In the genomic region with DNA sequence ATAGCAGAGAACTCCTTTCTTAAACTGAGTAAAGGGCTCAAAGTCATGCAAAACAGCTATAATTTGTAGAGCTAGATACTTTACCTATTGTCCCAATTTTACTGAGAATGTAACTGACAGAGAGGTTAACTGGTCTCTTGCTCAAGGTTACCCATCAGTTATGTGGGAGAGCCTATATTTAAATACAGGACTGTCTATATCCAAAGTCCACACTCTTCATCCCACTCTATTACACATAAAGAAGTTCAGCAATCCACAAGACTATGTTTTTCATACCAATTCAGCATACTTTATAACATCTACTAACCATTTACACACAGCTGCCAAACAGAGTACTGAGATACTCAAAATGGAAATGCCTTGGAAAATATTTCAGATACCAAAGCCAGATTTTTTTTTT, we compare ENCODE assay signal across 17 cellular contexts.
DNase-seq lines count a peak whose midpoint lies in the region; ATAC-seq and TF ChIP-seq lines count a peak whose summit lies in the region.
"Had no signal": no experiment of that assay in that cellular context is flagged by ENCODE, and none has a peak within 500 bp of the region (broad histone marks: within the 10 kb centered on the region; RNA-seq: fewer than 3 reads in every experiment).

No MANE protein-coding gene starts in this region.

- H3K27me3 ChIP-seq in SK-N-SH (ENCODE audit: insufficient read depth) (no peaks in the 10 kb centered on the region), right lobe of liver (no peaks in the 10 kb centered on the region)
- H3K27me3 ChIP-seq: SJCRH30 had no signal

- no peaks in the 10 kb centered on the region for H3K27me3 Mint-ChIP-seq in chondrocyte (ENCODE audit: low read depth)
- H3K27me3 Mint-ChIP-seq: CD4-positive, alpha-beta memory T cell; IgD-negative memory B cell had no signal

- no peak overlapping the region for H3K4me3 ChIP-seq in SK-N-SH (ENCODE audit: low read depth in 2 of 2, low read length in 1 of 2)
- H3K4me3 ChIP-seq in right lobe of liver, result no peak overlapping the region
- H3K4me3 ChIP-seq: GM23338, SJCRH30 had no signal

- H2AFZ ChIP-seq in SK-N-SH (ENCODE audit: low read depth), result no peak overlapping the region
- H2AFZ ChIP-seq: GM23338 had no signal

- no peaks in the 10 kb centered on the region for H3K36me3 Mint-ChIP-seq in chondrocyte (ENCODE audit: low read depth)

- H4K20me1 ChIP-seq in SK-N-SH (ENCODE audit: insufficient read depth), result no peaks in the 10 kb centered on the region

- H3K4me1 Mint-ChIP-seq in chondrocyte (ENCODE audit: low read depth), result peaks cover 27% of the 10 kb centered on the region
- H3K4me1 Mint-ChIP-seq: GM23338 had no signal

- TF ChIP-seq CTCF in SK-N-SH (IDR thresholded peaks at IDR 0.05), result no peak
- TF ChIP-seq CTCF in chondrocyte (IDR thresholded peaks at IDR 0.05), result no peak
- no peak for TF ChIP-seq CTCF in right lobe of liver (IDR thresholded peaks at IDR 0.05)

- H3K9me2 ChIP-seq in SK-N-SH, result 0 out of 2 replicates have a peak, but pooled peaks cover 8% of the 10 kb centered on the region

- H3K27ac ChIP-seq in SK-N-SH (ENCODE audit: low read depth in 2 of 2, low read length in 1 of 2), result peak overlapping the region in 1 of 2 experiments; percentile 0; a peak in 1 of 4 replicates
- H3K27ac ChIP-seq in right lobe of liver, result no peak overlapping the region
- H3K27ac ChIP-seq: 22Rv1, SJCRH30 had no signal

- DNase-seq in SK-N-SH, result no peak
- no peak for DNase-seq in chondrocyte (ENCODE audit: low spot score)
- DNase-seq in right lobe of liver, result no peak
- peak; percentile 24 for DNase-seq in superior temporal gyrus (ENCODE audit: extremely low spot score)
- no peak for DNase-seq in H4 (ENCODE audit: low spot score)
- no peak for DNase-seq in NCI-H524 (lab: John Stamatoyannopoulos, UW)
- no peak for DNase-seq in SHP77 (lab: John Stamatoyannopoulos, UW)
- DNase-seq: CD4-positive, alpha-beta memory T cell; DMS79 treated with DMSO at 0.1 percent for 48 hours; NCI-H1105; NCI-H1694; NCI-H524 treated with DMSO at 0.1 percent for 48 hours had no signal

- TF ChIP-seq POLR2A in right lobe of liver (IDR thresholded peaks at IDR 0.05), result no peak

- H3K9me3 ChIP-seq in SK-N-SH, result no peaks in the 10 kb centered on the region
- no peaks in the 10 kb centered on the region for H3K9me3 ChIP-seq in right lobe of liver
- H3K9me3 ChIP-seq: SJCRH30 had no signal

- H3K79me2 ChIP-seq in SK-N-SH (ENCODE audit: insufficient read depth), result no peaks in the 10 kb centered on the region

- ATAC-seq in SK-N-SH treated with all-trans-retinoic acid at 6 μM for 48 hours (peak; percentile 35), right lobe of liver (peak in 3 of 4 donors; percentile 20 to 55 (median 23))
- ATAC-seq: GM23338 had no signal

- H3K4me1 ChIP-seq in SK-N-SH (ENCODE audit: control insufficient read depth in 1 of 2, insufficient read depth in 2 of 2, low read depth in 1 of 2, low read length in 1 of 2), result peaks cover 0 to 2% of the 10 kb centered on the region in 2 experiments; a peak in 1 of 4 replicates
- H3K4me1 ChIP-seq in right lobe of liver, result peaks cover 0 to 19% (median 6%) of the 10 kb centered on the region in 4 donors

- POLR2A ChIA-PET in SK-N-SH (lab: Yijun Ruan, JAX), result no interaction called here

- intact Hi-C loops in right lobe of liver (cut with DNase I), result no loop called here

- H3F3A ChIP-seq in SK-N-SH (replicated peaks; ENCODE audit: insufficient read depth), result peaks cover 7% of the 10 kb centered on the region

- H3K27ac Mint-ChIP-seq in chondrocyte (ENCODE audit: unreplicated experiment), result peak overlapping the region; percentile 93
- H3K27ac Mint-ChIP-seq: CD4-positive, alpha-beta memory T cell; GM23338; IgD-negative memory B cell had no signal

- H3K36me3 ChIP-seq in SK-N-SH (replicated peaks in 1 of 2; ENCODE audit: control insufficient read depth in 1 of 2, insufficient read depth in 2 of 2, low read length in 1 of 2) (peaks cover 0 to 5% of the 10 kb centered on the region in 2 experiments), right lobe of liver (no peaks in the 10 kb centered on the region)
- H3K36me3 ChIP-seq: SJCRH30 had no signal

- no peak overlapping the region for H3K4me3 Mint-ChIP-seq in chondrocyte (ENCODE audit: unreplicated experiment)
- H3K4me3 Mint-ChIP-seq: CD4-positive, alpha-beta memory T cell; GM23338; IgD-negative memory B cell had no signal

- no peaks in the 10 kb centered on the region for H3K9me3 Mint-ChIP-seq in chondrocyte (ENCODE audit: low read depth)
- H3K9me3 Mint-ChIP-seq: CD4-positive, alpha-beta memory T cell; GM23338; IgD-negative memory B cell had no signal

- no peak overlapping the region for H3K9ac ChIP-seq in SK-N-SH

- no peak overlapping the region for H3K4me2 ChIP-seq in SK-N-SH
- H3K4me2 ChIP-seq: GM23338 had no signal

- no peak for TF ChIP-seq EP300 in SK-N-SH (IDR thresholded peaks at IDR 0.05; ENCODE audit: borderline replicate concordance in 1 of 2, low read depth in 1 of 2, low read length in 1 of 2)

- no peak for TF ChIP-seq RAD21 in SK-N-SH (IDR thresholded peaks at IDR 0.05; ENCODE audit: low read length)

- CTCF ChIA-PET in SK-N-SH (lab: Yijun Ruan, JAX), result interaction anchor here (0.9 to 2.0 kb wide), 3 partner anchors 19 to 161 kb away, joined by 3 to 5 read pairs (median 4); no protein-coding TSS in a partner anchor

TF ChIP-seq in SK-N-SH treated with all-trans-retinoic acid at 6 μM for 48 hours, 23 proteins besides CTCF, POLR2A, EP300 and RAD21 (continues in another document):
- TF ChIP-seq ZC3H10 (CRISPR knock-in tag; IDR thresholded peaks at IDR 0.05), result no peak
- TF ChIP-seq SNAI2 (CRISPR knock-in tag; IDR thresholded peaks at IDR 0.05), result no peak
- TF ChIP-seq, protein P1, sequence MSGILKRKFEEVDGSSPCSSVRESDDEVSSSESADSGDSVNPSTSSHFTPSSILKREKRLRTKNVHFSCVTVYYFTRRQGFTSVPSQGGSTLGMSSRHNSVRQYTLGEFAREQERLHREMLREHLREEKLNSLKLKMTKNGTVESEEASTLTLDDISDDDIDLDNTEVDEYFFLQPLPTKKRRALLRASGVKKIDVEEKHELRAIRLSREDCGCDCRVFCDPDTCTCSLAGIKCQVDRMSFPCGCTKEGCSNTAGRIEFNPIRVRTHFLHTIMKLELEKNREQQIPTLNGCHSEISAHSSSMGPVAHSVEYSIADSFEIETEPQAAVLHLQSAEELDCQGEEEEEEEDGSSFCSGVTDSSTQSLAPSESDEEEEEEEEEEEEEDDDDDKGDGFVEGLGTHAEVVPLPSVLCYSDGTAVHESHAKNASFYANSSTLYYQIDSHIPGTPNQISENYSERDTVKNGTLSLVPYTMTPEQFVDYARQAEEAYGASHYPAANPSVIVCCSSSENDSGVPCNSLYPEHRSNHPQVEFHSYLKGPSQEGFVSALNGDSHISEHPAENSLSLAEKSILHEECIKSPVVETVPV (CRISPR knock-in tag; IDR thresholded peaks at IDR 0.05), result no peak
- no peak for TF ChIP-seq ZFP30 (CRISPR knock-in tag; IDR thresholded peaks at IDR 0.05)

TF ChIP-seq in SK-N-SH, 30 proteins besides CTCF, POLR2A, EP300 and RAD21:
- TF ChIP-seq JUND (IDR thresholded peaks at IDR 0.05), result no peak
- TF ChIP-seq FOXJ3 (CRISPR knock-in tag; IDR thresholded peaks at IDR 0.05), result no peak
- TF ChIP-seq, protein P2, sequence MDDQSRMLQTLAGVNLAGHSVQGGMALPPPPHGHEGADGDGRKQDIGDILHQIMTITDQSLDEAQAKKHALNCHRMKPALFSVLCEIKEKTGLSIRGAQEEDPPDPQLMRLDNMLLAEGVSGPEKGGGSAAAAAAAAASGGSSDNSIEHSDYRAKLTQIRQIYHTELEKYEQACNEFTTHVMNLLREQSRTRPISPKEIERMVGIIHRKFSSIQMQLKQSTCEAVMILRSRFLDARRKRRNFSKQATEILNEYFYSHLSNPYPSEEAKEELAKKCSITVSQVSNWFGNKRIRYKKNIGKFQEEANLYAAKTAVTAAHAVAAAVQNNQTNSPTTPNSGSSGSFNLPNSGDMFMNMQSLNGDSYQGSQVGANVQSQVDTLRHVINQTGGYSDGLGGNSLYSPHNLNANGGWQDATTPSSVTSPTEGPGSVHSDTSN (IDR thresholded peaks at IDR 0.05), result no peak
- TF ChIP-seq, protein P3, sequence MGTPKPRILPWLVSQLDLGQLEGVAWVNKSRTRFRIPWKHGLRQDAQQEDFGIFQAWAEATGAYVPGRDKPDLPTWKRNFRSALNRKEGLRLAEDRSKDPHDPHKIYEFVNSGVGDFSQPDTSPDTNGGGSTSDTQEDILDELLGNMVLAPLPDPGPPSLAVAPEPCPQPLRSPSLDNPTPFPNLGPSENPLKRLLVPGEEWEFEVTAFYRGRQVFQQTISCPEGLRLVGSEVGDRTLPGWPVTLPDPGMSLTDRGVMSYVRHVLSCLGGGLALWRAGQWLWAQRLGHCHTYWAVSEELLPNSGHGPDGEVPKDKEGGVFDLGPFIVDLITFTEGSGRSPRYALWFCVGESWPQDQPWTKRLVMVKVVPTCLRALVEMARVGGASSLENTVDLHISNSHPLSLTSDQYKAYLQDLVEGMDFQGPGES (IDR thresholded peaks at IDR 0.05; ENCODE audit: low read depth, low read length), result no peak
- no peak for TF ChIP-seq EZH2phosphoT487 (IDR thresholded peaks at IDR 0.05; ENCODE audit: borderline replicate concordance, low read depth)
- TF ChIP-seq NRF1 (IDR thresholded peaks at IDR 0.05; ENCODE audit: low read depth, low read length), result no peak
